ENCODE assay signal across 9 cellular contexts in the genomic region with DNA sequence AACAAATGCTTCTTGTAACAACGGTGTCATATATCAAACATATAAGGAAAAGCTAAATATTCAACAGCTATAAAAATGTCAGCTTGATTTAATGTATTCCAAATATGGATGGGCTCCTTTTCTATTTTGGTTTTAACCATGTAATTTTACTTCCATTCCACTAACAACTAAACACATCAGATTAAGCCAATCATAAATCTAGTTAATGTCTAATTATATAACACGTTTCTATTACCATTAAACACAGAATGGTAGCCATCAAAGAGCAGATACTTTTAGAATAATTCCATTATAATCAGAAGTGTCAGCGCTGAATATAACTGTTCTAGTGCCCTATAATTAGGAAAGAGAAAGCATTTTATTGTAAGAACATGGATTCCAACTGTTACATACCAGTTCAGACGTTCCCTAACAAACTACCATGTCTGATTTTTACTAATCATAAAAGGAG. TPM values are rescaled to one million over a fixed set of nuclear protein-coding genes. Genes with fewer than 3 reads are reported as not detected.
DNase-seq lines count a peak whose midpoint lies in the region; ATAC-seq and TF ChIP-seq lines count a peak whose summit lies in the region.
"Had no signal": no experiment of that assay in that cellular context is flagged by ENCODE, and none has a peak within 500 bp of the region (broad histone marks: within the 10 kb centered on the region; RNA-seq: fewer than 3 reads in every experiment).

No MANE protein-coding gene starts in this region.

- intact Hi-C loops in spleen (cut with DNase I; ENCODE audit: low total_unique reads) (no loop called here), adrenal gland (cut with DNase I) (loop anchor here in 1 of 2 donors (10.0 kb wide), 1 partner anchor 62 kb away; no protein-coding TSS in a partner anchor)

- H3K27ac Mint-ChIP-seq in T-helper 2 cell treated with Interferon-gamma antibody and Interleukin-4, amounts not matched to agents 5 μg/mL and 100 μg/mL, for 36 hours: peak overlapping the region; percentile 91

- peak overlapping the region; percentile 51 for H3K4me3 ChIP-seq in effector memory CD4-positive, alpha-beta T cell (ENCODE audit: insufficient read depth, low read depth, low read length, poor library complexity, severe bottlenecking)
- peak overlapping the region in 7 of 8 donors; percentile 13 to 64 (median 31) for H3K4me3 ChIP-seq in spleen
- H3K4me3 ChIP-seq in adrenal gland: peak overlapping the region in 1 of 4 donors; percentile 10
- H3K4me3 ChIP-seq in SJCRH30: no peak overlapping the region
- peak overlapping the region in 2 of 4 donors; percentile 15 to 26 for H3K4me3 ChIP-seq in tibial nerve
- H3K4me3 ChIP-seq: MG63 had no signal

- H3K27ac ChIP-seq in effector memory CD4-positive, alpha-beta T cell (ENCODE audit: insufficient read depth, low read length, poor library complexity, severe bottlenecking): peak overlapping the region; percentile 53
- H3K27ac ChIP-seq in spleen: peak overlapping the region; percentile 38 to 79 (median 74)
- H3K27ac ChIP-seq in adrenal gland: no peak overlapping the region
- no peak overlapping the region for H3K27ac ChIP-seq in SJCRH30
- peak overlapping the region in 1 of 4 donors; percentile 60 for H3K27ac ChIP-seq in tibial nerve

- H3K36me3 ChIP-seq in effector memory CD4-positive, alpha-beta T cell (ENCODE audit: control insufficient read depth, insufficient read depth, low read length): no peaks in the 10 kb centered on the region
- H3K36me3 ChIP-seq in spleen (peaks cover 0 to 23% (median 3%) of the 10 kb centered on the region in 6 donors), adrenal gland (replicated peaks in 1 of 2) (no peaks in the 10 kb centered on the region), SJCRH30 (no peaks in the 10 kb centered on the region), tibial nerve (no peaks in the 10 kb centered on the region)
- H3K36me3 ChIP-seq: MG63 had no signal

- peak; percentile 25 for ATAC-seq in HG03520 (IDR thresholded peaks at IDR 0.05; ENCODE audit: unreplicated experiment)

- peak overlapping the region; percentile 80 for H3K4me3 Mint-ChIP-seq in T-helper 2 cell treated with Interferon-gamma antibody and Interleukin-4, amounts not matched to agents 5 μg/mL and 100 μg/mL, for 36 hours

- no peaks in the 10 kb centered on the region for H3K4me1 ChIP-seq in effector memory CD4-positive, alpha-beta T cell (ENCODE audit: control insufficient read depth, insufficient read depth, low read length, poor library complexity, severe bottlenecking)
- H3K4me1 ChIP-seq in spleen (peaks cover 0 to 37% (median 17%) of the 10 kb centered on the region in 6 donors), adrenal gland (replicated peaks in 1 of 2) (peaks cover 0 to 27% of the 10 kb centered on the region in 2 donors), SJCRH30 (no peaks in the 10 kb centered on the region), tibial nerve (peaks cover 0 to 12% (median 2%) of the 10 kb centered on the region in 4 donors)

- H3K4me1 Mint-ChIP-seq in T-helper 2 cell treated with Interferon-gamma antibody and Interleukin-4, amounts not matched to agents 5 μg/mL and 100 μg/mL, for 36 hours (ENCODE audit: low read depth): peaks cover 59% of the 10 kb centered on the region

- no peak for TF ChIP-seq POLR2A in spleen (IDR thresholded peaks at IDR 0.05)
- no peak for TF ChIP-seq POLR2A in adrenal gland (IDR thresholded peaks at IDR 0.05)
- no peak for TF ChIP-seq POLR2A in tibial nerve (IDR thresholded peaks at IDR 0.05)

- H3K9me3 ChIP-seq in effector memory CD4-positive, alpha-beta T cell (ENCODE audit: control insufficient read depth, low read length): no peaks in the 10 kb centered on the region
- H3K9me3 ChIP-seq in spleen (no peaks in the 10 kb centered on the region), adrenal gland (replicated peaks in 1 of 3) (no peaks in the 10 kb centered on the region), SJCRH30 (replicated peaks) (no peaks in the 10 kb centered on the region), tibial nerve (no peaks in the 10 kb centered on the region)
- H3K9me3 ChIP-seq: MG63 had no signal

- no peak for DNase-seq in T-helper 2 cell treated with Interferon-gamma antibody and Interleukin-4, amounts not matched to agents 5 μg/mL and 100 μg/mL, for 36 hours (ENCODE audit: low spot score)
- DNase-seq in T-helper 2 cell: no peak
- DNase-seq in effector memory CD4-positive, alpha-beta T cell: no peak
- DNase-seq in spleen: no peak
- DNase-seq in adrenal gland: no peak
- DNase-seq in SJCRH30: no peak
- no peak for DNase-seq in tibial nerve (ENCODE audit: low spot score in 2 of 2)
- DNase-seq: MG63 had no signal

- TF ChIP-seq EP300 in tibial nerve (IDR thresholded peaks at IDR 0.05): no peak

- no peaks in the 10 kb centered on the region for H3K9me3 Mint-ChIP-seq in T-helper 2 cell treated with Interferon-gamma antibody and Interleukin-4, amounts not matched to agents 5 μg/mL and 100 μg/mL, for 36 hours

- peaks cover 49% of the 10 kb centered on the region for H3K36me3 Mint-ChIP-seq in T-helper 2 cell treated with Interferon-gamma antibody and Interleukin-4, amounts not matched to agents 5 μg/mL and 100 μg/mL, for 36 hours (ENCODE audit: low read depth)

- H3K27me3 Mint-ChIP-seq in T-helper 2 cell treated with Interferon-gamma antibody and Interleukin-4, amounts not matched to agents 5 μg/mL and 100 μg/mL, for 36 hours (ENCODE audit: low read depth): no peaks in the 10 kb centered on the region

- TF ChIP-seq CTCF in spleen (IDR thresholded peaks at IDR 0.05 in 8 of 11, conservative IDR thresholded peaks at IDR 0.05 in 3 of 11) (no peak), adrenal gland (IDR thresholded peaks at IDR 0.05) (no peak), tibial nerve (IDR thresholded peaks at IDR 0.05) (no peak)

- no peaks in the 10 kb centered on the region for H3K27me3 ChIP-seq in effector memory CD4-positive, alpha-beta T cell (replicated peaks; ENCODE audit: control insufficient read depth, insufficient read depth, low read length, poor library complexity, severe bottlenecking)
- H3K27me3 ChIP-seq in spleen (replicated peaks in 1 of 7) (no peaks in the 10 kb centered on the region), adrenal gland (no peaks in the 10 kb centered on the region), SJCRH30 (no peaks in the 10 kb centered on the region), tibial nerve (no peaks in the 10 kb centered on the region)
- H3K27me3 ChIP-seq: MG63 had no signal

- 28 to 35% (median 33%) methylated on average over 4 of the region's 4 CpGs for WGBS in spleen, 5 donors
- WGBS in adrenal gland, 4 donors: 52 to 60% (median 56%) methylated on average over 4 of the region's 4 CpGs
- WGBS in tibial nerve, 2 donors: 32 to 34% methylated on average over 4 of the region's 4 CpGs

RNA-seq across cellular contexts. Expression of a gene that starts 10.0 kb away (rescaled TPM):
- total RNA-seq in spleen (10 to 100 TPM; 28.6 to 72.2 (median 41.3) TPM), adrenal gland (100 to 1,000 TPM in 1 of 8 donors, 10 to 100 TPM in 7; 36.1 to 170 (median 57.1) TPM), tibial nerve (10 to 100 TPM; 20.0 to 38.7 (median 35.2) TPM)
- polyA plus RNA-seq in spleen (100 to 1,000 TPM in 1 of 3 donors, 10 to 100 TPM in 2; 66.7 to 104 (median 77.0) TPM), adrenal gland (10 to 100 TPM; 51.8 to 77.7 (median 71.8) TPM)
- total RNA-seq in SJCRH30 (2014; rRNA removed; shearing (Covaris generic)): 79.0 and 85.1 TPM in 2 replicates

RNA-seq across cellular contexts. Expression of a gene that starts 10.3 kb away (rescaled TPM):
- total RNA-seq in spleen (10 to 100 TPM in 2 of 7 donors, 1 to 10 TPM in 5; 4.6 to 12.7 (median 6.7) TPM), adrenal gland (10 to 100 TPM in 2 of 8 donors, 1 to 10 TPM in 6; 2.2 to 12.0 (median 7.1) TPM), tibial nerve (1 to 10 TPM; 1.8 to 8.1 (median 4.2) TPM)
- polyA plus RNA-seq in spleen (1 to 10 TPM; 2.2 to 6.1 (median 5.8) TPM), adrenal gland (10 to 100 TPM in 1 of 3 donors, 1 to 10 TPM in 2; 2.1 to 10.7 (median 3.0) TPM)
- 77.4 and 88.0 TPM in 2 replicates for total RNA-seq in SJCRH30 (2014; rRNA removed; shearing (Covaris generic))

RNA-seq across cellular contexts. Expression of a gene that starts 38.9 kb away (rescaled TPM):
- total RNA-seq in spleen: 10 to 100 TPM; 21.0 to 34.3 (median 29.0) TPM
- 10 to 100 TPM in 2 of 3 donors, 1 to 10 TPM in 1; 9.7 to 11.3 (median 10.6) TPM for polyA plus RNA-seq in spleen
- 10 to 100 TPM; 25.8 to 46.4 (median 34.3) TPM for total RNA-seq in adrenal gland
- 10 to 100 TPM; 10.1 to 45.7 (median 11.1) TPM for polyA plus RNA-seq in adrenal gland
- 24.2 and 24.3 TPM in 2 replicates for total RNA-seq in SJCRH30 (2014; rRNA removed; shearing (Covaris generic))
- total RNA-seq in tibial nerve: 10 to 100 TPM; 16.2 to 31.2 (median 24.4) TPM

Comparison
In these comparisons a context has a peak if more than half of its experiments do, and no peak if none do; other contexts are left out.
1. H3K27ac ChIP-seq: peak in effector memory CD4-positive, alpha-beta T cell (single experiment) and spleen (8 of 8); none in adrenal gland (0 of 5) and SJCRH30 (single experiment).